In genomic region chr6:4021133-4021861, GRCh38 we compare ENCODE assay signal across 8 cellular contexts. TPM values are rescaled to one million over a fixed set of nuclear protein-coding genes. Genes with fewer than 3 reads are reported as not detected.
DNase-seq lines count a peak whose midpoint lies in the region; ATAC-seq and TF ChIP-seq lines count a peak whose summit lies in the region.

No MANE protein-coding gene starts in this region.

- POLR2A ChIA-PET in PC-3 (lab: Charles Lee; ENCODE audit: unreplicated experiment), result interaction anchor here (0.5 to 1.1 kb wide), 8 partner anchors 8 to 1022 kb away, joined by 3 to 37 read pairs (median 4); partner anchors contain the start of genes ECI2 and FAM50B

- H3K27ac ChIP-seq in PC-3 (ENCODE audit: low read length), result peak overlapping the region; percentile 79

- H3K36me3 Mint-ChIP-seq in activated T-cell treated with anti-CD3 and anti-CD28 coated beads, Interleukin-2, amount 50 U/mL, for 24 hours (ENCODE audit: low read depth), result peaks cover 57% of the 10 kb centered on the region

- peak; percentile 36 for TF ChIP-seq CTCF in PC-3 (conservative IDR thresholded peaks at IDR 0.05; ENCODE audit: low read depth, low read length)

- H3K36me3 ChIP-seq in PC-3 (ENCODE audit: low read depth, low read length), result peaks cover 6% of the 10 kb centered on the region; the same call in 1 of the 2 replicates

- no peaks in the 10 kb centered on the region for H3K9me3 Mint-ChIP-seq in activated T-cell treated with anti-CD3 and anti-CD28 coated beads, Interleukin-2, amount 50 U/mL, for 24 hours

- H3K9ac ChIP-seq in PC-3 (ENCODE audit: low read length), result peak overlapping the region; percentile 97

- H3K27me3 Mint-ChIP-seq in activated T-cell treated with anti-CD3 and anti-CD28 coated beads, Interleukin-2, amount 50 U/mL, for 24 hours, result no peaks in the 10 kb centered on the region

- peaks cover 59% of the 10 kb centered on the region for H3K4me1 Mint-ChIP-seq in activated T-cell treated with anti-CD3 and anti-CD28 coated beads, Interleukin-2, amount 50 U/mL, for 24 hours (ENCODE audit: low read depth)

- H3K27ac Mint-ChIP-seq in activated T-cell treated with anti-CD3 and anti-CD28 coated beads, Interleukin-2, amount 50 U/mL, for 24 hours, result peak overlapping the region; percentile 98

- H2AFZ ChIP-seq in PC-3 (ENCODE audit: low read length), result peak overlapping the region; percentile 86

- H3F3A ChIP-seq in PC-3 (ENCODE audit: low read length, unreplicated experiment), result peaks cover 10% of the 10 kb centered on the region

- H3K79me2 ChIP-seq in PC-3 (ENCODE audit: low read length), result peaks cover 87% of the 10 kb centered on the region

- CTCF ChIA-PET in PC-3 (lab: Charles Lee), result interaction anchor here (0.6 to 1.0 kb wide), 2 partner anchors 34 to 38 kb away, joined by 3 to 4 read pairs; no protein-coding TSS in a partner anchor

- peaks cover 48% of the 10 kb centered on the region for H3K4me1 ChIP-seq in PC-3 (ENCODE audit: insufficient read depth, low read length)

- TF ChIP-seq RAD21 in Ishikawa (IDR thresholded peaks at IDR 0.05; ENCODE audit: low read depth), result no peak

- ATAC-seq in GM21576 (IDR thresholded peaks at IDR 0.05; ENCODE audit: unreplicated experiment) (peak; percentile 54), PC-3 (peak; percentile 75)

- no TSS peak for BruUV-seq in PC-3 (replicated peaks; lab: Mats Ljungman, UMichigan)

- peak; percentile 65 for DNase-seq in DMS153 treated with DMSO at 0.1 percent for 48 hours (lab: John Stamatoyannopoulos, UW; ENCODE audit: unreplicated experiment)
- DNase-seq in PC-3, result peak; percentile 97
- peak; percentile 91 for DNase-seq in activated T-cell treated with anti-CD3 and anti-CD28 coated beads, Interleukin-2, amount 50 U/mL, for 24 hours
- peak; percentile 90 to 92 for DNase-seq in erythroblast (lab: John Stamatoyannopoulos, UW)
- DNase-seq in mucosa of gallbladder (ENCODE audit: low spot score), result peak; percentile 95
- peak; percentile 79 for DNase-seq in stimulated activated CD8-positive, alpha-beta memory T cell treated with anti-CD3 and anti-CD28 coated beads, Interleukin-4, amount 100 ng/mL, for 24 hours (ENCODE audit: low read depth)

- peak overlapping the region; percentile 95 for H3K4me3 Mint-ChIP-seq in activated T-cell treated with anti-CD3 and anti-CD28 coated beads, Interleukin-2, amount 50 U/mL, for 24 hours

- H4K20me1 ChIP-seq in PC-3 (ENCODE audit: low read length), result peaks cover 42% of the 10 kb centered on the region

- H3K27me3 ChIP-seq in PC-3 (ENCODE audit: low read length), result no peaks in the 10 kb centered on the region

- peak overlapping the region; percentile 94 for H3K4me3 ChIP-seq in PC-3 (ENCODE audit: low read length)

- TF ChIP-seq POLR2A in erythroblast (IDR thresholded peaks at IDR 0.05; ENCODE audit: low read length), result peak; percentile 92

- peak overlapping the region; percentile 94 for H3K4me2 ChIP-seq in PC-3 (ENCODE audit: low read length)

- intact Hi-C loops in PC-3 (cut with micrococcal nuclease), result no loop called here

- H3K9me3 ChIP-seq in PC-3 (ENCODE audit: low read length), result no peaks in the 10 kb centered on the region

- no peaks in the 10 kb centered on the region for H3K9me2 ChIP-seq in PC-3 (replicated peaks; ENCODE audit: low read length)

- peak; percentile 57; the same call in 1 of the 2 replicates for TF ChIP-seq EP300 in Ishikawa (IDR thresholded peaks at IDR 0.05; ENCODE audit: borderline replicate concordance)

TF ChIP-seq in Ishikawa, 13 proteins besides CTCF, POLR2A, EP300 and RAD21:
- TF ChIP-seq, protein P1, sequence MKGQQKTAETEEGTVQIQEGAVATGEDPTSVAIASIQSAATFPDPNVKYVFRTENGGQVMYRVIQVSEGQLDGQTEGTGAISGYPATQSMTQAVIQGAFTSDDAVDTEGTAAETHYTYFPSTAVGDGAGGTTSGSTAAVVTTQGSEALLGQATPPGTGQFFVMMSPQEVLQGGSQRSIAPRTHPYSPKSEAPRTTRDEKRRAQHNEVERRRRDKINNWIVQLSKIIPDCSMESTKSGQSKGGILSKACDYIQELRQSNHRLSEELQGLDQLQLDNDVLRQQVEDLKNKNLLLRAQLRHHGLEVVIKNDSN (IDR thresholded peaks at IDR 0.05), result no peak
- TF ChIP-seq TEAD4 (IDR thresholded peaks at IDR 0.05), result peak; percentile 81
- TF ChIP-seq YY1 (IDR thresholded peaks at IDR 0.05; ENCODE audit: low read depth), result peak; percentile 94
- TF ChIP-seq EGR1 (IDR thresholded peaks at IDR 0.05), result peak; percentile 44
- peak; percentile 32; the same call in 1 of the 2 replicates for TF ChIP-seq TCF12 (IDR thresholded peaks at IDR 0.05; ENCODE audit: low read depth)
- TF ChIP-seq TAF1 (IDR thresholded peaks at IDR 0.05; ENCODE audit: low read depth), result peak; percentile 96
- no peak for TF ChIP-seq FOXM1 (IDR thresholded peaks at IDR 0.05; ENCODE audit: borderline replicate concordance, low read depth)
- TF ChIP-seq NFIC (IDR thresholded peaks at IDR 0.05), result peak; percentile 28; the same call in 1 of the 2 replicates
- no peak for TF ChIP-seq REST (IDR thresholded peaks at IDR 0.05; ENCODE audit: low read depth)
- TF ChIP-seq MAX (IDR thresholded peaks at IDR 0.05), result peak; percentile 82
- no peak for TF ChIP-seq ZBTB7A (IDR thresholded peaks at IDR 0.05; ENCODE audit: low read depth)
- TF ChIP-seq CREB1 (IDR thresholded peaks at IDR 0.05; ENCODE audit: low read depth), result peak; percentile 73
- TF ChIP-seq CEBPB (IDR thresholded peaks at IDR 0.05), result no peak

RNA-seq across cellular contexts. Expression of gene FAM217A, which starts 57.6 kb away (rescaled TPM):
- total RNA-seq in PC-3 (2014; rRNA removed) (not detected in 2 replicates), mucosa of gallbladder (0.09 TPM)

Comparison
In these comparisons a context has a peak if more than half of its experiments do, and no peak if none do; other contexts are left out.
1. Peak in every context shown above with its lines: DNase-seq, ATAC-seq, H3K4me3 ChIP-seq and H3K27ac ChIP-seq.